8 cellular contexts compared by ENCODE assay signal in the genomic region with DNA sequence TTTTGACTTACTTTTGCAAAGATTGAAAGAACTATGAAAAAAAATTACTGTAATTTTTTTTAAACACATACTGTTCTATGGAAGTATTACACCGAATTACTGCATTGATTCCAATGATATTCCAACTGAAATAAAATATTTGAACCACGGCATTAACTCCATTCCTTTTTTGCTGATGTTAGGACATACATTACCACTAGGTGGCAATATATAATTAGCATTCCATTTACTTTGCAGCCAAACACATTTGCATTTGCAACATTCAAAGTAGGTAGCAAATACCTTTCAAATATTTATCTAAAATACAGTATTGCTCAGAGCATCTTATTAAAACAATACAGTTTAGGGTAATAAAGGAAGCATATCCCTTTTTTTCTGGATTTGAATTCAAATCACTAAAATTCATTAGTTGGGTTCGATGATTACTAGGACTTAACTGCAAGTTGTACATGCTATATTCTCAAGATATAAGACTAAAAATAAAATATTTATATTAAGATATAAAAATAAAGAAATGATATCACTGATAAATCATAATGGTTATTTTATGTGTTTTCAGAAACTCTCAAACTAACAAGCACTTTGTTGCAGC. TPM values are rescaled to one million over a fixed set of nuclear protein-coding genes. Genes with fewer than 3 reads are reported as not detected.
DNase-seq lines count a peak whose midpoint lies in the region; ATAC-seq and TF ChIP-seq lines count a peak whose summit lies in the region.

No MANE protein-coding gene starts in this region.

- POLR2A ChIA-PET in A673 (lab: Charles Lee; ENCODE audit: low non-redundant PET) (no interaction called here), WTC11 (lab: Charles Lee) (no interaction called here)

- H3K4me3 ChIP-seq in A673 (ENCODE audit: low read depth, low read length, poor library complexity, severe bottlenecking) (no peak overlapping the region), GM12875 (ENCODE audit: low read depth, low read length) (no peak overlapping the region), kidney epithelial cell (ENCODE audit: low read depth, low read length) (no peak overlapping the region)

- no peaks in the 10 kb centered on the region for H3K4me1 ChIP-seq in A673 (ENCODE audit: insufficient read depth, low read length, poor library complexity, severe bottlenecking)

- H3K27me3 ChIP-seq in A673 (replicated peaks; ENCODE audit: insufficient read depth, low read depth, low read length, poor library complexity) (no peaks in the 10 kb centered on the region), kidney epithelial cell (ENCODE audit: control insufficient read depth, insufficient read depth, low read length) (no peaks in the 10 kb centered on the region)

- no peak overlapping the region for H3K27ac Mint-ChIP-seq in WTC11

- CTCF ChIA-PET in A673 (lab: Charles Lee) (no interaction called here), WTC11 (lab: Charles Lee) (no interaction called here)

- no peak overlapping the region for H3K27ac ChIP-seq in A673 (ENCODE audit: low read depth, low read length, poor library complexity, severe bottlenecking)

- H3K36me3 ChIP-seq in A673 (ENCODE audit: insufficient read depth, low read length, poor library complexity, severe bottlenecking) (no peaks in the 10 kb centered on the region), kidney epithelial cell (ENCODE audit: control insufficient read depth, insufficient read depth, low read length) (no peaks in the 10 kb centered on the region)

- TF ChIP-seq CTCF in A673 (conservative IDR thresholded peaks at IDR 0.05; ENCODE audit: low read depth, low read length): peak; percentile 84
- TF ChIP-seq CTCF in GM12875 (IDR thresholded peaks at IDR 0.05; ENCODE audit: borderline replicate concordance, insufficient read depth, low read depth, low read length): peak; percentile 41; the same call in 1 of the 2 replicates
- peak; percentile 47 for TF ChIP-seq CTCF in WTC11 (IDR thresholded peaks at IDR 0.05)
- TF ChIP-seq CTCF in kidney epithelial cell (IDR thresholded peaks at IDR 0.05; ENCODE audit: insufficient read depth, low read length, poor library complexity, severe bottlenecking): peak; percentile 57

- ATAC-seq in WTC11: no peak
- no peak for ATAC-seq in esophagus mucosa

- H3K27me3 Mint-ChIP-seq in WTC11 (ENCODE audit: low read depth): peaks cover 17% of the 10 kb centered on the region

- peaks cover 36% of the 10 kb centered on the region for H3K36me3 Mint-ChIP-seq in WTC11

- BruUV-seq in A673 (replicated peaks; lab: Mats Ljungman, UMichigan): no TSS peak

- H3K9me3 Mint-ChIP-seq in WTC11: peaks cover 27% of the 10 kb centered on the region

- peaks cover 31% of the 10 kb centered on the region for H3K4me1 Mint-ChIP-seq in WTC11

- intact Hi-C loops in A673 (cut with micrococcal nuclease; ENCODE audit: unreplicated experiment): no loop called here

- DNase-seq in A673 (ENCODE audit: low spot score) (peak; percentile 52), KG1 (lab: John Stamatoyannopoulos, UW) (peak; percentile 4), WTC11 (ENCODE audit: low spot score) (no peak), kidney epithelial cell (ENCODE audit: low read depth) (no peak), HK-2 (ENCODE audit: unreplicated experiment) (no peak), dedifferentiated amniotic fluid mesenchymal stem cell (ENCODE audit: extremely low spot score) (no peak)

- H3K4me3 Mint-ChIP-seq in WTC11: no peak overlapping the region

- H3K9me3 ChIP-seq in A673 (ENCODE audit: low read depth, low read length, poor library complexity, severe bottlenecking): no peaks in the 10 kb centered on the region

TF ChIP-seq in WTC11, 78 proteins besides CTCF, POLR2A, EP300 and RAD21:
- TF ChIP-seq, protein P1, sequence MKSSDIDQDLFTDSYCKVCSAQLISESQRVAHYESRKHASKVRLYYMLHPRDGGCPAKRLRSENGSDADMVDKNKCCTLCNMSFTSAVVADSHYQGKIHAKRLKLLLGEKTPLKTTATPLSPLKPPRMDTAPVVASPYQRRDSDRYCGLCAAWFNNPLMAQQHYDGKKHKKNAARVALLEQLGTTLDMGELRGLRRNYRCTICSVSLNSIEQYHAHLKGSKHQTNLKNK (CRISPR knock-in tag; IDR thresholded peaks at IDR 0.05): no peak
- TF ChIP-seq ETV6 (CRISPR knock-in tag; IDR thresholded peaks at IDR 0.05) (no peak), RORB (CRISPR knock-in tag; IDR thresholded peaks at IDR 0.05) (no peak), NFATC4 (CRISPR knock-in tag; IDR thresholded peaks at IDR 0.05) (no peak), ZNF423 (CRISPR knock-in tag; IDR thresholded peaks at IDR 0.05) (no peak), TCF7 (CRISPR knock-in tag; IDR thresholded peaks at IDR 0.05; ENCODE audit: low read depth) (no peak), MXD4 (CRISPR knock-in tag; IDR thresholded peaks at IDR 0.05; ENCODE audit: borderline replicate concordance) (no peak), CREB1 (CRISPR knock-in tag; IDR thresholded peaks at IDR 0.05) (no peak), KAT7 (CRISPR knock-in tag; IDR thresholded peaks at IDR 0.05; ENCODE audit: borderline replicate concordance) (no peak), FOXP4 (CRISPR knock-in tag; IDR thresholded peaks at IDR 0.05) (no peak), ZNF219 (CRISPR knock-in tag; IDR thresholded peaks at IDR 0.05; ENCODE audit: borderline replicate concordance) (no peak), ZNF512 (CRISPR knock-in tag; IDR thresholded peaks at IDR 0.05; ENCODE audit: borderline replicate concordance) (no peak)
- TF ChIP-seq, protein P2, sequence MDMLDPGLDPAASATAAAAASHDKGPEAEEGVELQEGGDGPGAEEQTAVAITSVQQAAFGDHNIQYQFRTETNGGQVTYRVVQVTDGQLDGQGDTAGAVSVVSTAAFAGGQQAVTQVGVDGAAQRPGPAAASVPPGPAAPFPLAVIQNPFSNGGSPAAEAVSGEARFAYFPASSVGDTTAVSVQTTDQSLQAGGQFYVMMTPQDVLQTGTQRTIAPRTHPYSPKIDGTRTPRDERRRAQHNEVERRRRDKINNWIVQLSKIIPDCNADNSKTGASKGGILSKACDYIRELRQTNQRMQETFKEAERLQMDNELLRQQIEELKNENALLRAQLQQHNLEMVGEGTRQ (CRISPR knock-in tag; IDR thresholded peaks at IDR 0.05): no peak
- TF ChIP-seq, protein P3, sequence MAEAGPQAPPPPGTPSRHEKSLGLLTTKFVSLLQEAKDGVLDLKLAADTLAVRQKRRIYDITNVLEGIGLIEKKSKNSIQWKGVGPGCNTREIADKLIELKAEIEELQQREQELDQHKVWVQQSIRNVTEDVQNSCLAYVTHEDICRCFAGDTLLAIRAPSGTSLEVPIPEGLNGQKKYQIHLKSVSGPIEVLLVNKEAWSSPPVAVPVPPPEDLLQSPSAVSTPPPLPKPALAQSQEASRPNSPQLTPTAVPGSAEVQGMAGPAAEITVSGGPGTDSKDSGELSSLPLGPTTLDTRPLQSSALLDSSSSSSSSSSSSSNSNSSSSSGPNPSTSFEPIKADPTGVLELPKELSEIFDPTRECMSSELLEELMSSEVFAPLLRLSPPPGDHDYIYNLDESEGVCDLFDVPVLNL (CRISPR knock-in tag; IDR thresholded peaks at IDR 0.05; ENCODE audit: borderline replicate concordance, low read depth): no peak
- TF ChIP-seq, protein P4, sequence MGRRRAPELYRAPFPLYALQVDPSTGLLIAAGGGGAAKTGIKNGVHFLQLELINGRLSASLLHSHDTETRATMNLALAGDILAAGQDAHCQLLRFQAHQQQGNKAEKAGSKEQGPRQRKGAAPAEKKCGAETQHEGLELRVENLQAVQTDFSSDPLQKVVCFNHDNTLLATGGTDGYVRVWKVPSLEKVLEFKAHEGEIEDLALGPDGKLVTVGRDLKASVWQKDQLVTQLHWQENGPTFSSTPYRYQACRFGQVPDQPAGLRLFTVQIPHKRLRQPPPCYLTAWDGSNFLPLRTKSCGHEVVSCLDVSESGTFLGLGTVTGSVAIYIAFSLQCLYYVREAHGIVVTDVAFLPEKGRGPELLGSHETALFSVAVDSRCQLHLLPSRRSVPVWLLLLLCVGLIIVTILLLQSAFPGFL (CRISPR knock-in tag; IDR thresholded peaks at IDR 0.05; ENCODE audit: borderline replicate concordance): no peak

RNA-seq across cellular contexts. Expression of gene LANCL1, which starts 31.3 kb away (rescaled TPM):
- total RNA-seq in A673 (2021) (55.6 and 64.3 TPM in 2 replicates), WTC11 (2021) (35.9 to 54.0 TPM (median 52.0 TPM) in 3 replicates), kidney epithelial cell (29.5 and 33.1 TPM in 2 replicates), esophagus mucosa (32.4 TPM)

Comparison
In these comparisons a context has a peak if more than half of its experiments do, and no peak if none do; other contexts are left out.
1. DNase-seq: peak in A673 (single experiment) and KG1 (single experiment); none in WTC11 (single experiment), kidney epithelial cell (single experiment), HK-2 (single experiment) and dedifferentiated amniotic fluid mesenchymal stem cell (single experiment).
2. Peak in every context shown above with its lines, with median percentiles within 50 percentile points of each other: CTCF ChIP-seq.